Comparison of ENCODE assay signal across 24 cellular contexts in genomic region chr11:3986301-3986700, GRCh38.
"Had no signal": no experiment of that assay in that cellular context is flagged by ENCODE, and none has a peak within 500 bp of the region (broad histone marks: within the 10 kb centered on the region; RNA-seq: fewer than 3 reads in every experiment).

No MANE protein-coding gene starts in this region.

- H3K36me3 Mint-ChIP-seq: activated naive CD4-positive, alpha-beta T cell treated with anti-CD3 and anti-CD28 coated beads, Interleukin-2, amount 50 U/mL, for 72 hours had no signal

- H3K9me3 ChIP-seq: body of pancreas, colonic mucosa, prostate gland, right atrium auricular region, suprapubic skin, transverse colon, uterus had no signal

- H3K4me3 ChIP-seq: body of pancreas, colonic mucosa, hepatocyte, lung, prostate gland, right atrium auricular region, suprapubic skin, transverse colon, uterus had no signal

- H3K27me3 Mint-ChIP-seq: activated CD8-positive, alpha-beta memory T cell treated with anti-CD3 and anti-CD28 coated beads, Interleukin-2, amount 10 ng/mL, durations not matched to agents 7 days and 5 days had no signal

- H3K27ac ChIP-seq: body of pancreas, colonic mucosa, foreskin keratinocyte, hepatocyte, prostate gland, right atrium auricular region, suprapubic skin, transverse colon, uterus, VCaP had no signal

- ATAC-seq: activated CD8-positive, alpha-beta memory T cell treated with anti-CD3 and anti-CD28 coated beads, Interleukin-2, amount 10 ng/mL, durations not matched to agents 7 days and 5 days; activated naive CD4-positive, alpha-beta T cell treated with anti-CD3 and anti-CD28 coated beads, Interleukin-2, amount 50 U/mL, for 72 hours; body of pancreas; foreskin keratinocyte; left colon had no signal

- H3K4me3 Mint-ChIP-seq: activated CD8-positive, alpha-beta memory T cell treated with anti-CD3 and anti-CD28 coated beads, Interleukin-2, amount 10 ng/mL, durations not matched to agents 7 days and 5 days; neural crest cell had no signal

- H3K27me3 ChIP-seq: body of pancreas, colonic mucosa, foreskin keratinocyte, hepatocyte, right atrium auricular region, suprapubic skin, transverse colon, uterus had no signal

- H3K27ac Mint-ChIP-seq: activated CD8-positive, alpha-beta memory T cell treated with anti-CD3 and anti-CD28 coated beads, Interleukin-2, amount 10 ng/mL, durations not matched to agents 7 days and 5 days had no signal

- H3K36me3 ChIP-seq: colonic mucosa, prostate gland, right atrium auricular region, suprapubic skin, transverse colon, uterus had no signal

- DNase-seq: activated CD4-positive, CD25-positive, alpha-beta regulatory T cell treated with anti-CD3 and anti-CD28 coated beads, Interleukin-2, amount 50 U/mL, for 72 hours; activated CD8-positive, alpha-beta memory T cell treated with anti-CD3 and anti-CD28 coated beads, Interleukin-2, amount 10 ng/mL, durations not matched to agents 7 days and 5 days; activated effector memory CD4-positive, alpha-beta T cell treated with Interleukin-2 at 50 U/mL for 16 hours; activated T-cell treated with anti-CD3 and anti-CD28 coated beads, Interleukin-2, amount 50 U/mL, for 1 hour; amygdala; body of pancreas; colonic mucosa; foreskin keratinocyte; left colon; stimulated activated CD4-positive, alpha-beta T cell treated with anti-CD3 and anti-CD28 coated beads, Interleukin-12 subunit alpha, Interleukin-12 subunit beta, amount 100 ng/mL, for 4 hours; stimulated activated CD4-positive, alpha-beta T cell treated with anti-CD3 and anti-CD28 coated beads, Interleukin-1b, Interleukin-23, amount 100 ng/mL, for 48 hours; stimulated activated CD8-positive, alpha-beta memory T cell treated with anti-CD3 and anti-CD28 coated beads, Interleukin-4, amount 100 ng/mL, for 48 hours; stimulated activated naive CD4-positive, alpha-beta T cell treated with Interleukin-2 at 50 U/mL for 16 hours; T-helper 2 cell; transverse colon; uterus had no signal

- H3K4me1 ChIP-seq: colonic mucosa, foreskin keratinocyte, prostate gland, uterus had no signal

- H3K9me3 Mint-ChIP-seq: activated naive CD4-positive, alpha-beta T cell treated with anti-CD3 and anti-CD28 coated beads, Interleukin-2, amount 50 U/mL, for 72 hours had no signal
